Comparison of ENCODE assay signal across 9 cellular contexts in the genomic region with DNA sequence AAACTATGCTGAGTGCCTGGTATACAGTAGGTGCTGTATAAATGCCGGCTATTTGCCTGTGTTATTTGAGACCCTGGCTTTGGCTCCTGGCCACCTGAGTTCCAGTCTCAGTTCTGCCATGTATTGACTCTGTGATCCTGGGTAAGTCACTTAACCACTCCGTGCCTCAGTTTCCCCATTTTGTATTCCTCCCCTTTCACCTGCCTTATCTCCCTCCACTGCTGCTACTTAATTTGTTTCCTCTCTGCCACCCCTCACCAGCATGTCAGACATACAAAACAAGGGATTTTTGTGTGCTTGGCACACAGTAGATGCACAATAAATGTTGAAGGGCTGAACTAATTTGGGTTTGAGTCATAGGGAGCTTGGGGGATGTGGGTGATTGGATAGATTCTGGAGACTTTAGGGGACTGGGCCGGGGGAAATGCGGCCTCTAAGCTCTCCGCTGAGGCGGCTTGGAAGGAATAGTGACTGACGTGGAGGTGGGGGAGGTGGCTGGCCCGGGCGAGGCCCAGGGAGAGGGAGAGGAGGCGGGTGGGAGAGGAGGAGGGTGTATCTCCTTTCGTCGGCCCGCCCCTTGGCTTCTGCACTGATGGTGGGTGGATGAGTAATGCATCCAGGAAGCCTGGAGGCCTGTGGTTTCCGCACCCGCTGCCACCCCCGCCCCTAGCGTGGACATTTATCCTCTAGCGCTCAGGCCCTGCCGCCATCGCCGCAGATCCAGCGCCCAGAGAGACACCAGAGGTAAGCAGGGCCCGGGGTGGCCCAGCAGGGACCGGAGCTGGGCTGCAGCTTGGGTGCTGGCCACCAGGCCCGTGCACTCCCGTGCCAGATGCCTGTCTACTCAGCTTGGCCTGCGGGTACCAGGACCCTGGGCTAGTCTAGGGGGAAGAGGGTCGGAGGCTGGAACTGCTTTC. TPM values are rescaled to one million over a fixed set of nuclear protein-coding genes. Genes with fewer than 3 reads are reported as not detected.
A peak's percentile ranks its signal among the peaks of the same experiment; 100 is the strongest.
DNase-seq lines count a peak whose midpoint lies in the region; ATAC-seq and TF ChIP-seq lines count a peak whose summit lies in the region.
"Had no signal": no experiment of that assay in that cellular context is flagged by ENCODE, and none has a peak within 500 bp of the region (broad histone marks: within the 10 kb centered on the region; RNA-seq: fewer than 3 reads in every experiment).

TIMP1 (plus strand) TSS at position 706 of the 917 bp plus-strand sequence. CDS start 980 bp downstream, outside the sequence.

- H3K9me3 ChIP-seq in BLaER1 treated with 17β-estradiol and CSF1 and Interleukin-3, amounts not matched to agents 10 nM and 100 nM (replicated peaks in 1 of 11), result no peaks in the 10 kb centered on the region
- H3K9me3 ChIP-seq in ovary (no peaks in the 10 kb centered on the region), thymus (ENCODE audit: control insufficient read depth) (no peaks in the 10 kb centered on the region)

- H3K9me3 Mint-ChIP-seq in activated naive CD8-positive, alpha-beta T cell (ENCODE audit: low read depth), result no peaks in the 10 kb centered on the region

- H3K4me3 Mint-ChIP-seq in activated naive CD8-positive, alpha-beta T cell, result peak within 1 kb of the TSS; percentile 85

- H3K36me3 ChIP-seq in BLaER1 treated with 17β-estradiol and CSF1 and Interleukin-3, amounts not matched to agents 10 nM and 100 nM, result peaks cover 0 to 26% (median 8%) of the 10 kb centered on the region in 11 experiments; a peak in 11 of 22 replicates
- H3K36me3 ChIP-seq in ovary, result no peaks in the 10 kb centered on the region
- H3K36me3 ChIP-seq in thymus (ENCODE audit: control insufficient read depth, insufficient read depth), result no peaks in the 10 kb centered on the region

- H3K27me3 ChIP-seq in BLaER1 treated with 17β-estradiol and CSF1 and Interleukin-3, amounts not matched to agents 10 nM and 100 nM, result peaks cover 0 to 55% (median 32%) of the 10 kb centered on the region in 11 experiments; a peak in 17 of 22 replicates
- H3K27me3 ChIP-seq in HL-60 (ENCODE audit: insufficient read depth, poor library complexity, severe bottlenecking) (no peaks in the 10 kb centered on the region), ovary (no peaks in the 10 kb centered on the region), thymus (ENCODE audit: control insufficient read depth, insufficient read depth) (no peaks in the 10 kb centered on the region)

- ATAC-seq in GM19463 (IDR thresholded peaks at IDR 0.05; ENCODE audit: unreplicated experiment) (peak; percentile 93), SK-N-SH treated with all-trans-retinoic acid at 6 μM for 48 hours (peak; percentile 98)

- peaks cover 0 to 39% (median 5%) of the 10 kb centered on the region in 11 experiments; a peak in 9 of 22 replicates for H4K20me1 ChIP-seq in BLaER1 treated with 17β-estradiol and CSF1 and Interleukin-3, amounts not matched to agents 10 nM and 100 nM

- H3K4me2 ChIP-seq in BLaER1 treated with 17β-estradiol and CSF1 and Interleukin-3, amounts not matched to agents 10 nM and 100 nM, result peak within 1 kb of the TSS; percentile 69 to 91 (median 78)

- TF ChIP-seq CTCF in HL-60 (IDR thresholded peaks at IDR 0.05; ENCODE audit: insufficient read depth, low read length) (no peak), ovary (IDR thresholded peaks at IDR 0.05) (peak in 1 of 3 donors; percentile 12)

- peaks cover 39 to 75% (median 64%) of the 10 kb centered on the region in 10 experiments for H3K4me1 ChIP-seq in BLaER1 treated with 17β-estradiol and CSF1 and Interleukin-3, amounts not matched to agents 10 nM and 100 nM
- H3K4me1 ChIP-seq in ovary (ENCODE audit: insufficient read depth), result peaks cover 6% of the 10 kb centered on the region
- peaks cover 3% of the 10 kb centered on the region for H3K4me1 ChIP-seq in thymus (ENCODE audit: control insufficient read depth, insufficient read depth, low read length)

- DNase-seq in HL-60 (ENCODE audit: low read depth in 1 of 2, low spot score in 1 of 2), result peak in 1 of 2 experiments; percentile 91
- DNase-seq in head of caudate nucleus, result peak; percentile 25 to 89 (median 66)
- peak; percentile 89 to 95 (median 91) for DNase-seq in ovary

- no peaks in the 10 kb centered on the region for H3K27me3 Mint-ChIP-seq in activated naive CD8-positive, alpha-beta T cell

- peaks cover 33% of the 10 kb centered on the region for H3K4me1 Mint-ChIP-seq in activated naive CD8-positive, alpha-beta T cell (ENCODE audit: low read depth)

- peak within 1 kb of the TSS; percentile 42 to 75 (median 63); a peak in 19 of 20 replicates for H3K4me3 ChIP-seq in BLaER1 treated with 17β-estradiol and CSF1 and Interleukin-3, amounts not matched to agents 10 nM and 100 nM
- H3K4me3 ChIP-seq in HL-60 (replicated peaks; ENCODE audit: insufficient read depth, low read length) (peak within 1 kb of the TSS; percentile 37), ovary (peak within 1 kb of the TSS; percentile 45), thymus (ENCODE audit: low read length) (peak within 1 kb of the TSS; percentile 32)

- peak within 1 kb of the TSS; percentile 73 to 87 (median 80) for H3K9ac ChIP-seq in BLaER1 treated with 17β-estradiol and CSF1 and Interleukin-3, amounts not matched to agents 10 nM and 100 nM

- TF ChIP-seq EP300 in ovary (IDR thresholded peaks at IDR 0.05), result no peak

- no peaks in the 10 kb centered on the region for H3K36me3 Mint-ChIP-seq in activated naive CD8-positive, alpha-beta T cell

- peak within 1 kb of the TSS; percentile 73 for H3K27ac Mint-ChIP-seq in activated naive CD8-positive, alpha-beta T cell

- TF ChIP-seq POLR2A in ovary (IDR thresholded peaks at IDR 0.05), result peak; percentile 68

- 22 to 42% (median 28%) methylated on average over 27 to 28 of the region's 28 CpGs for WGBS in ovary, 3 donors
- WGBS in thymus, result 5% methylated on average over 28 of the region's 28 CpGs

- peak within 1 kb of the TSS; percentile 70 to 86 (median 82) for H3K27ac ChIP-seq in BLaER1 treated with 17β-estradiol and CSF1 and Interleukin-3, amounts not matched to agents 10 nM and 100 nM
- peak within 1 kb of the TSS; percentile 53; the same call in 1 of the 2 replicates for H3K27ac ChIP-seq in HL-60 (replicated peaks)
- peak within 1 kb of the TSS; percentile 65 to 88 for H3K27ac ChIP-seq in ovary
- peak within 1 kb of the TSS; percentile 64 for H3K27ac ChIP-seq in thymus (ENCODE audit: low read depth)
- H3K27ac ChIP-seq: VCaP had no signal

- intact Hi-C loops in head of caudate nucleus (cut with DNase I) (no loop called here), ovary (cut with DNase I) (no loop called here)

TF ChIP-seq in SK-N-SH treated with all-trans-retinoic acid at 6 μM for 48 hours, 23 proteins besides CTCF, POLR2A, EP300 and RAD21:
- TF ChIP-seq OSR1 (CRISPR knock-in tag; IDR thresholded peaks at IDR 0.05) (no peak), TCF4 (CRISPR knock-in tag; IDR thresholded peaks at IDR 0.05; ENCODE audit: borderline replicate concordance) (no peak), PPARA (CRISPR knock-in tag; IDR thresholded peaks at IDR 0.05; ENCODE audit: borderline replicate concordance) (no peak), ZNF565 (CRISPR knock-in tag; conservative IDR thresholded peaks at IDR 0.05; ENCODE audit: low read depth) (no peak), GLIS3 (CRISPR knock-in tag; IDR thresholded peaks at IDR 0.05) (no peak), CSDC2 (CRISPR knock-in tag; IDR thresholded peaks at IDR 0.05) (no peak), ARNTL (CRISPR knock-in tag; IDR thresholded peaks at IDR 0.05; ENCODE audit: borderline replicate concordance, low read depth) (no peak), ESRRG (CRISPR knock-in tag; IDR thresholded peaks at IDR 0.05) (no peak), POU6F1 (CRISPR knock-in tag; IDR thresholded peaks at IDR 0.05; ENCODE audit: borderline replicate concordance, low read depth) (no peak), ZNF70 (CRISPR knock-in tag; IDR thresholded peaks at IDR 0.05) (no peak), RARB (CRISPR knock-in tag; IDR thresholded peaks at IDR 0.05) (no peak), ISL1 (CRISPR knock-in tag; IDR thresholded peaks at IDR 0.05) (no peak), ZFP30 (CRISPR knock-in tag; IDR thresholded peaks at IDR 0.05) (no peak)
- TF ChIP-seq, protein P1, sequence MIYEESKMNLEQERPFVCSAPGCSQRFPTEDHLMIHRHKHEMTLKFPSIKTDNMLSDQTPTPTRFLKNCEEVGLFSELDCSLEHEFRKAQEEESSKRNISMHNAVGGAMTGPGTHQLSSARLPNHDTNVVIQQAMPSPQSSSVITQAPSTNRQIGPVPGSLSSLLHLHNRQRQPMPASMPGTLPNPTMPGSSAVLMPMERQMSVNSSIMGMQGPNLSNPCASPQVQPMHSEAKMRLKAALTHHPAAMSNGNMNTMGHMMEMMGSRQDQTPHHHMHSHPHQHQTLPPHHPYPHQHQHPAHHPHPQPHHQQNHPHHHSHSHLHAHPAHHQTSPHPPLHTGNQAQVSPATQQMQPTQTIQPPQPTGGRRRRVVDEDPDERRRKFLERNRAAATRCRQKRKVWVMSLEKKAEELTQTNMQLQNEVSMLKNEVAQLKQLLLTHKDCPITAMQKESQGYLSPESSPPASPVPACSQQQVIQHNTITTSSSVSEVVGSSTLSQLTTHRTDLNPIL (CRISPR knock-in tag; IDR thresholded peaks at IDR 0.05; ENCODE audit: low read depth), result no peak

RNA-seq across cellular contexts. Expression of gene TIMP1, which starts in this region (rescaled TPM):
- total RNA-seq in ovary, result 1,000 to 10,000 TPM in 1 of 7 donors, 100 to 1,000 TPM in 6; 247 to 1,009 (median 617) TPM
- polyA plus RNA-seq in ovary (1,000 to 10,000 TPM in 1 of 2 donors, 100 to 1,000 TPM in 1; 440 to 1,380 TPM), thymus (344 TPM)
